8 cellular contexts compared by ENCODE assay signal in the genomic region with DNA sequence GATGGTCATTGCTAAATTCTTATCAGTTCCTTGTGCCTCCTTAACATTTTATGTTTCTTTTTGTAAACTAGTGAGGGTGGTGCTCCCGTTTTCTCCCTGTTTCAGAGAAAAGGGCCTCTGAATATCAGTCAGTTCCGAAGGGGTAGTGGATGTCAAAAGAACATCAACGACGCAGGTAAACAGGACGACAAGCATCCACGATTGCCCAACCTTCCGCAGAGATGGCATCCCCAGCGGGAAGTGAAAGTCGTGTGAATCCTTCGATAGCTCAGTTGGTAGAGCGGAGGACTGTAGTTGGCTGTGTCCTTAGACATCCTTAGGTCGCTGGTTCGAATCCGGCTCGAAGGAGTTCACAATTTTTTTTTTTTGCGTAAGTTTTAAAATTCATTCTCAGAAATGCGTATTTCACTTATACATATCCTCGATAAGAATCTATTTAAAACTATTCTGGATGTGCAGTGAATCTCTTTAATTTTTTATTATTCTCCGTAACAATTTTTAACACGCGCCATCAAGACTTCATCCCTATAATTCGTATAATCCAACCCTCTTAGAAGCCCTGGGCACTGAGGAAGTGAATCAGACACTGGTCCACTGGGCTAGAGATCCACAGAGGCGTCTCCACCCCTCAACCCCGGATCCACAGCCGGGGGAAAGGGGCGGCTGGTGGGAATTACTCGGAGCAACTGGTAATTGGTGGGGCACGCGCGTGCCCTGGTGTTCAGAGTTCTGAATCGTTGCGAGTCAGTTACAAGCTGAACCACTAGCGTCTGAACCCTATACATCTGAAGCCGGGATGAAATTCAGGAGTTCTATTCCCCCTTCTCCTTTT. TPM values are rescaled to one million over a fixed set of nuclear protein-coding genes. Genes with fewer than 3 reads are reported as not detected.
DNase-seq lines count a peak whose midpoint lies in the region; ATAC-seq, FAIRE-seq and TF ChIP-seq lines count a peak whose summit lies in the region.

No MANE protein-coding gene starts in this region.

- POLR2A ChIA-PET in T-cell (lab: Charles Lee) = interaction anchor here (0.6 to 1.4 kb wide), 5 partner anchors 14 to 1303 kb away, joined by 3 to 5 read pairs (median 3); no protein-coding TSS in a partner anchor

- TF ChIP-seq CTCF in psoas muscle (IDR thresholded peaks at IDR 0.05) = no peak

- H3K4me3 ChIP-seq in GM08714 (ENCODE audit: low read length) = peak overlapping the region; percentile 72
- peak overlapping the region; percentile 70 for H3K4me3 ChIP-seq in psoas muscle

- no peaks in the 10 kb centered on the region for H3K27me3 ChIP-seq in psoas muscle (ENCODE audit: insufficient read depth in 3 of 3, low read length in 2 of 3)

- H3K9me3 ChIP-seq in psoas muscle = no peaks in the 10 kb centered on the region

- peak overlapping the region; percentile 43 for H3K27ac ChIP-seq in psoas muscle

- CTCF ChIA-PET in T-cell (lab: Charles Lee) = interaction anchor here in 1 of 2 donors (0.5 to 4.9 kb wide), 16 partner anchors 8 to 608 kb away, joined by 3 to 31 read pairs (median 5); a partner anchor contains a TSS

- intact Hi-C loops in left ventricle myocardium superior (cut with micrococcal nuclease) = no loop called here
- intact Hi-C loops in psoas muscle (cut with DNase I) = loop anchor here (1.0 to 10.0 kb wide), 3 partner anchors 14 to 224 kb away; a partner anchor contains a TSS

- peak overlapping the region; percentile 92 to 94 (median 93) for H3K4me3 Mint-ChIP-seq in T-cell

- DNase-seq in NCI-H146 treated with DMSO at 0.1 percent for 48 hours (lab: John Stamatoyannopoulos, UW; ENCODE audit: unreplicated experiment) (peak; percentile 81), T-cell (peak; percentile 89 to 100 (median 98)), amygdala (lab: John Stamatoyannopoulos, UW) (peak; percentile 21 to 95 (median 84)), left ventricle myocardium superior (peak; percentile 90), psoas muscle (peak; percentile 87 to 93), urothelium cell line (ENCODE audit: low spot score) (peak; percentile 78)

- no peaks in the 10 kb centered on the region for H3K9me3 Mint-ChIP-seq in T-cell

- peak overlapping the region; percentile 97 to 98 for H3K27ac Mint-ChIP-seq in T-cell

- H3K4me1 Mint-ChIP-seq in T-cell = peaks cover 26 to 33% (median 28%) of the 10 kb centered on the region in 3 donors

- H3K27me3 Mint-ChIP-seq in T-cell = peaks cover 4% of the 10 kb centered on the region in 2 donors

- H3K36me3 Mint-ChIP-seq in T-cell = peaks cover 3% of the 10 kb centered on the region

- FAIRE-seq in urothelium cell line (lab: Jason Lieb, UNC) = no peak

- 2 to 5% (median 3%) methylated on average over 34 of the region's 34 CpGs for WGBS in psoas muscle, 3 donors

- peaks cover 7% of the 10 kb centered on the region for H3K4me1 ChIP-seq in psoas muscle

- H3K36me3 ChIP-seq in psoas muscle (ENCODE audit: insufficient read depth in 1 of 2, low read depth in 1 of 2) = no peaks in the 10 kb centered on the region

- ATAC-seq in HG02840 (IDR thresholded peaks at IDR 0.05; ENCODE audit: low FRiP score, unreplicated experiment) = peak; percentile 58
- peak; percentile 77 to 83 (median 82) for ATAC-seq in T-cell (replicated peaks in 1 of 4)
- peak; percentile 83 for ATAC-seq in left ventricle myocardium superior
- ATAC-seq in psoas muscle = peak; percentile 79 to 91 (median 83)

RNA-seq across cellular contexts. Expression of a gene that starts 27.9 kb away (rescaled TPM):
- total RNA-seq in T-cell = 10 to 100 TPM; 27.6 to 36.4 (median 35.6) TPM
- 9.0 TPM for total RNA-seq in left ventricle myocardium superior
- 10 to 100 TPM in 1 of 4 donors, 1 to 10 TPM in 3; 6.2 to 11.8 (median 9.6) TPM for total RNA-seq in psoas muscle
- 10 to 100 TPM; 10.3 to 18.4 (median 13.6) TPM for polyA plus RNA-seq in psoas muscle

RNA-seq across cellular contexts. Expression of a gene that starts 30.7 kb away (rescaled TPM):
- total RNA-seq in T-cell (10 to 100 TPM; 49.2 to 92.5 (median 62.7) TPM), left ventricle myocardium superior (25.3 TPM), psoas muscle (10 to 100 TPM; 18.5 to 38.4 (median 27.8) TPM)
- 10 to 100 TPM; 15.5 to 63.9 (median 43.9) TPM for polyA plus RNA-seq in psoas muscle

Comparison
In these comparisons a context has a peak if more than half of its experiments do, and no peak if none do; other contexts are left out.
1. Peak in every context shown above with its lines: DNase-seq, ATAC-seq, H3K4me3 ChIP-seq and H3K27ac ChIP-seq.